In genomic region chr7:1564603-1565022, GRCh38 we compare ENCODE assay signal across 12 cellular contexts. TPM values are rescaled to one million over a fixed set of nuclear protein-coding genes. Genes with fewer than 3 reads are reported as not detected.
DNase-seq lines count a peak whose midpoint lies in the region; ATAC-seq and TF ChIP-seq lines count a peak whose summit lies in the region.
"Had no signal": no experiment of that assay in that cellular context is flagged by ENCODE, and none has a peak within 500 bp of the region (broad histone marks: within the 10 kb centered on the region; RNA-seq: fewer than 3 reads in every experiment).

No MANE protein-coding gene starts in this region.

- 76 to 82% methylated on average over 23 of the region's 23 CpGs for WGBS in heart right ventricle, 2 donors

- H3K27me3 Mint-ChIP-seq in activated naive CD4-positive, alpha-beta T cell treated with anti-CD3 and anti-CD28 coated beads, Interleukin-2, amount 10 ng/mL, durations not matched to agents 7 days and 5 days: no peaks in the 10 kb centered on the region
- H3K27me3 Mint-ChIP-seq: activated CD4-positive, alpha-beta T cell treated with anti-CD3 and anti-CD28 coated beads for 36 hours had no signal

- no peaks in the 10 kb centered on the region for H3K9me3 Mint-ChIP-seq in activated naive CD4-positive, alpha-beta T cell treated with anti-CD3 and anti-CD28 coated beads, Interleukin-2, amount 10 ng/mL, durations not matched to agents 7 days and 5 days
- H3K9me3 Mint-ChIP-seq: activated T-cell treated with anti-CD3 and anti-CD28 coated beads, Interleukin-2, amount 50 U/mL, for 72 hours had no signal

- H3K36me3 ChIP-seq in heart right ventricle: peaks cover 0 to 34% (median 0%) of the 10 kb centered on the region in 9 donors

- H3K4me3 Mint-ChIP-seq in activated naive CD4-positive, alpha-beta T cell treated with anti-CD3 and anti-CD28 coated beads, Interleukin-2, amount 10 ng/mL, durations not matched to agents 7 days and 5 days: no peak overlapping the region
- H3K4me3 Mint-ChIP-seq: activated CD4-positive, alpha-beta T cell treated with anti-CD3 and anti-CD28 coated beads for 36 hours; activated T-cell treated with anti-CD3 and anti-CD28 coated beads, Interleukin-2, amount 50 U/mL, for 72 hours had no signal

- no peak overlapping the region for H3K27ac ChIP-seq in heart right ventricle
- H3K27ac ChIP-seq: hepatocyte, neutrophil, upper lobe of left lung had no signal

- ATAC-seq in left ventricle myocardium superior (no peak), heart right ventricle (no peak)
- ATAC-seq: activated CD4-positive, alpha-beta T cell treated with anti-CD3 and anti-CD28 coated beads for 36 hours; activated T-cell treated with anti-CD3 and anti-CD28 coated beads, Interleukin-2, amount 50 U/mL, for 72 hours had no signal

- intact Hi-C loops in left ventricle myocardium superior (cut with micrococcal nuclease) (no loop called here), heart right ventricle (cut with DNase I) (loop anchor here in 2 of 10 donors (5.0 kb wide), 2 partner anchors 32 to 62 kb away; partner anchors contain the start of genes INTS1 (in 1 of the 2) and MAFK (in 1 of the 2))

- DNase-seq in left ventricle myocardium superior: peak; percentile 18
- no peak for DNase-seq in heart right ventricle
- DNase-seq in fibroblast of the aortic adventitia (ENCODE audit: low read depth): peak; percentile 60
- DNase-seq in activated naive CD4-positive, alpha-beta T cell treated with anti-CD3 and anti-CD28 coated beads, Interleukin-2, amount 10 ng/mL, durations not matched to agents 7 days and 5 days: no peak
- DNase-seq in NCI-H2107 (lab: John Stamatoyannopoulos, UW): no peak
- DNase-seq in T1000 (lab: John Stamatoyannopoulos, UW): no peak
- DNase-seq: activated CD4-positive, alpha-beta T cell treated with anti-CD3 and anti-CD28 coated beads for 36 hours; activated T-cell treated with anti-CD3 and anti-CD28 coated beads, Interleukin-2, amount 50 U/mL, for 72 hours; SW 1271 had no signal

- TF ChIP-seq CTCF in heart right ventricle (IDR thresholded peaks at IDR 0.05) (no peak), fibroblast of the aortic adventitia (IDR thresholded peaks at IDR 0.05; ENCODE audit: insufficient read depth, low read length) (no peak)

- H3K4me1 Mint-ChIP-seq in activated naive CD4-positive, alpha-beta T cell treated with anti-CD3 and anti-CD28 coated beads, Interleukin-2, amount 10 ng/mL, durations not matched to agents 7 days and 5 days: peaks cover 21% of the 10 kb centered on the region

- no peaks in the 10 kb centered on the region for H3K9me3 ChIP-seq in heart right ventricle
- H3K9me3 ChIP-seq: neutrophil, upper lobe of left lung had no signal

- H3K36me3 Mint-ChIP-seq in activated naive CD4-positive, alpha-beta T cell treated with anti-CD3 and anti-CD28 coated beads, Interleukin-2, amount 10 ng/mL, durations not matched to agents 7 days and 5 days: peaks cover 8% of the 10 kb centered on the region

- no peak overlapping the region for H3K27ac Mint-ChIP-seq in activated naive CD4-positive, alpha-beta T cell treated with anti-CD3 and anti-CD28 coated beads, Interleukin-2, amount 10 ng/mL, durations not matched to agents 7 days and 5 days
- H3K27ac Mint-ChIP-seq: activated CD4-positive, alpha-beta T cell treated with anti-CD3 and anti-CD28 coated beads for 36 hours; activated T-cell treated with anti-CD3 and anti-CD28 coated beads, Interleukin-2, amount 50 U/mL, for 72 hours had no signal

- no peak overlapping the region for H3K4me3 ChIP-seq in heart right ventricle
- H3K4me3 ChIP-seq in fibroblast of the aortic adventitia (ENCODE audit: low read depth, low read length): no peak overlapping the region
- H3K4me3 ChIP-seq: hepatocyte, upper lobe of left lung had no signal

- CTCF ChIA-PET in activated naive CD4-positive, alpha-beta T cell treated with anti-CD3 and anti-CD28 coated beads, Interleukin-2, amount 10 ng/mL, durations not matched to agents 7 days and 5 days (lab: Charles Lee): no interaction called here

- no peaks in the 10 kb centered on the region for H3K27me3 ChIP-seq in heart right ventricle
- H3K27me3 ChIP-seq: hepatocyte, upper lobe of left lung had no signal

- peaks cover 5 to 18% (median 15%) of the 10 kb centered on the region in 9 donors for H3K4me1 ChIP-seq in heart right ventricle

RNA-seq across cellular contexts. Expression of gene PSMG3, which starts 5.2 kb away (rescaled TPM):
- 11.8 TPM for total RNA-seq in left ventricle myocardium superior
- total RNA-seq in heart right ventricle: 10 to 100 TPM in 8 of 10 donors, 1 to 10 TPM in 2; 7.3 to 14.1 (median 11.1) TPM
- polyA plus RNA-seq in heart right ventricle: 10 to 100 TPM; 44.6 to 45.7 TPM
- 6.6 and 20.5 TPM in 2 replicates for total RNA-seq in fibroblast of the aortic adventitia (ENCODE audit: low replicate concordance)

RNA-seq across cellular contexts. Expression of gene TMEM184A, which starts 8.6 kb away (rescaled TPM):
- 0.22 TPM for total RNA-seq in left ventricle myocardium superior
- under 1 TPM; 0.09 to 0.85 (median 0.51) TPM for total RNA-seq in heart right ventricle
- polyA plus RNA-seq in heart right ventricle: 1 to 10 TPM in 1 of 2 donors, under 1 TPM in 1; 0.45 to 1.2 TPM
- not detected in 2 replicates for total RNA-seq in fibroblast of the aortic adventitia (ENCODE audit: low replicate concordance)

RNA-seq across cellular contexts. Expression of gene MAFK, which starts 34.1 kb away (rescaled TPM):
- 47.2 TPM for total RNA-seq in left ventricle myocardium superior
- 100 to 1,000 TPM in 5 of 10 donors, 10 to 100 TPM in 5; 58.6 to 180 (median 106) TPM for total RNA-seq in heart right ventricle
- polyA plus RNA-seq in heart right ventricle: 100 to 1,000 TPM in 1 of 2 donors, 10 to 100 TPM in 1; 82.1 to 102 TPM
- total RNA-seq in fibroblast of the aortic adventitia (ENCODE audit: low replicate concordance): 5.3 and 12.7 TPM in 2 replicates

Comparison
In these comparisons a context has a peak if more than half of its experiments do, and no peak if none do; other contexts are left out.
1. DNase-seq: peak in left ventricle myocardium superior (single experiment) and fibroblast of the aortic adventitia (single experiment); none in heart right ventricle (0 of 2), activated naive CD4-positive, alpha-beta T cell treated with anti-CD3 and anti-CD28 coated beads, Interleukin-2, amount 10 ng/mL, durations not matched to agents 7 days and 5 days (single experiment), NCI-H2107 (single experiment) and T1000 (single experiment).